Comparison of ENCODE assay signal across 34 cellular contexts in the genomic region with DNA sequence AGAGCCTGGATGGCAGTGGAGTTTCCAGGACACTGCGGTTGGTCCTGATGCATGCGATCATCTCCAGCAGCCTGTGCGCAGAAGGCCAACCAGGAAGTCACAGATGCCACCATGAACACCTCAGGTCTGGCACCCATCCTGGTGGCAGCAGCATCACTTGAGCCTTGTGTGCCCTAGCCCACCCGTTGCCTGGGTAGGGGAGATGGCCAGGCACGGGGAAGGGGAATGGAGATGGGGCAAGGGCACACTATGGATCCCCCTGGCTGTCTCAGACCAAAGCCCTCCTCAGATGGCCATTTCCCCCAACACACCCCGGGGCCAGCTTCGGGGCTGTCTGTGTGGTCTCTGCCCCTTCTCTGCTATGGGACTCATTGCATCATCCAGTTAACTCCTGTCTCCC. TPM values are rescaled to one million over a fixed set of nuclear protein-coding genes. Genes with fewer than 3 reads are reported as not detected.
"Had no signal": no experiment of that assay in that cellular context is flagged by ENCODE, and none has a peak within 500 bp of the region (broad histone marks: within the 10 kb centered on the region; RNA-seq: fewer than 3 reads in every experiment).

No MANE protein-coding gene starts in this region.

- ATAC-seq: activated CD4-positive, CD25-positive, alpha-beta regulatory T cell treated with anti-CD3 and anti-CD28 coated beads, Interleukin-2, amount 50 U/mL, for 24 hours; activated CD8-positive, alpha-beta memory T cell treated with anti-CD3 and anti-CD28 coated beads, Interleukin-2, amount 10 ng/mL, durations not matched to agents 7 days and 5 days; activated CD8-positive, alpha-beta T cell treated with anti-CD3 and anti-CD28 coated beads, Interleukin-2, amount 10 ng/mL, durations not matched to agents 7 days and 5 days; activated naive CD4-positive, alpha-beta T cell treated with anti-CD3 and anti-CD28 coated beads, Interleukin-2, amount 50 U/mL, for 72 hours; gastroesophageal sphincter; heart right ventricle; T-helper 17 cell had no signal

- H3K4me3 ChIP-seq: esophagus squamous epithelium, gastroesophageal sphincter, heart right ventricle had no signal

- H3K9me3 ChIP-seq: esophagus squamous epithelium, gastroesophageal sphincter, heart right ventricle had no signal

- H3K36me3 ChIP-seq: brain microvascular endothelial cell, esophagus squamous epithelium, gastroesophageal sphincter, heart right ventricle, WERI-Rb-1 had no signal

- FAIRE-seq: astrocyte, bronchial epithelial cell, colon, endometrium, endothelial cell of umbilical vein had no signal

- DNase-seq: activated B cell treated with CpG ODN at 0.5 μM for 24 hours; activated CD4-positive, alpha-beta memory T cell treated with anti-CD3 and anti-CD28 coated beads for 36 hours; activated CD4-positive, alpha-beta T cell treated with anti-CD3 and anti-CD28 coated beads for 48 hours; activated CD4-positive, alpha-beta T cell treated with anti-CD3 and anti-CD28 coated beads, Interleukin-2, amount 50 U/mL, for 1 hour; activated CD8-positive, alpha-beta memory T cell treated with anti-CD3 and anti-CD28 coated beads, Interleukin-2, amount 10 ng/mL, durations not matched to agents 7 days and 5 days; activated CD8-positive, alpha-beta memory T cell treated with anti-CD3 and anti-CD28 coated beads, Interleukin-2, amount 50 U/mL, for 4 hours; activated CD8-positive, alpha-beta T cell treated with anti-CD3 and anti-CD28 coated beads, Interleukin-2, amount 10 ng/mL, durations not matched to agents 7 days and 5 days; activated gamma-delta T cell; activated naive CD4-positive, alpha-beta T cell; activated naive CD4-positive, alpha-beta T cell treated with anti-CD3 and anti-CD28 coated beads, Interleukin-2, amount 10 ng/mL, durations not matched to agents 7 days and 5 days; activated naive CD8-positive, alpha-beta T cell treated with anti-CD3 and anti-CD28 coated beads, Interleukin-2, amount 10 ng/mL, durations not matched to agents 7 days and 5 days; activated T-cell treated with anti-CD3 and anti-CD28 coated beads, Interleukin-2, amount 50 U/mL, for 1 hour; activated T-cell treated with anti-CD3 and anti-CD28 coated beads, Interleukin-2, amount 50 U/mL, for 48 hours; anterior cingulate cortex; brain microvascular endothelial cell; cortex of kidney; effector CD8-positive, alpha-beta T cell; esophagus squamous epithelium; foreskin melanocyte; heart right ventricle; T-helper 1 cell; T-helper 17 cell; T1000; WERI-Rb-1 had no signal

- H3K4me1 ChIP-seq: esophagus squamous epithelium, gastroesophageal sphincter, heart right ventricle had no signal

- H3K27ac ChIP-seq: brain microvascular endothelial cell, epithelial cell of prostate, esophagus squamous epithelium, gastroesophageal sphincter, heart right ventricle, WERI-Rb-1 had no signal

RNA-seq across cellular contexts. Expression of gene GNAS-AS1, which starts 58.3 kb away (rescaled TPM):
- total RNA-seq: glomerular endothelial cell had no signal
